Comparison of ENCODE assay signal across 2 cellular contexts in the genomic region with DNA sequence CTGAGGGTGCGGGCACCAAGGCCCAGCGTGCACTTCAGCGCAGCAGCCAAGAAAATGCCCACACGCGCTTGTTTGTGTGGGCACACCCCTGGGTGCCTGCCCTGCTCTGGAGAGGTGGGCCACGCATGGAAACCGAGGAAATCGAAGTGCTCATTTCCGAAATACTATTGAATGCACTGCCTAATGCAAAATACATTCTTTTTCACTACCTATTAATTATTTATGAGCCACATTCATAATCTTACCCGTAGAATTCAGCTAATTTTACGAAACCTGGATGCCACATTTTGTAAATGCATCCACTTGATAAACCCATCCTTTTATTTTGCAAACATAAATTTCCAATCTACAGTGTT.
A peak's percentile ranks its signal among the peaks of the same experiment; 100 is the strongest.
TF ChIP-seq lines count a peak whose summit lies in the region.

No MANE protein-coding gene starts in this region.

TF ChIP-seq in HepG2, 621 proteins besides CTCF, POLR2A, EP300 and RAD21:
- TF ChIP-seq ZFP90 (CRISPR knock-in tag; IDR thresholded peaks at IDR 0.05; ENCODE audit: borderline replicate concordance) (no peak), HNRNPL (IDR thresholded peaks at IDR 0.05; ENCODE audit: low read depth, low read length) (0 out of 2 replicates have a peak, but pooled peaks have one; percentile 23)
- TF ChIP-seq, protein P1, sequence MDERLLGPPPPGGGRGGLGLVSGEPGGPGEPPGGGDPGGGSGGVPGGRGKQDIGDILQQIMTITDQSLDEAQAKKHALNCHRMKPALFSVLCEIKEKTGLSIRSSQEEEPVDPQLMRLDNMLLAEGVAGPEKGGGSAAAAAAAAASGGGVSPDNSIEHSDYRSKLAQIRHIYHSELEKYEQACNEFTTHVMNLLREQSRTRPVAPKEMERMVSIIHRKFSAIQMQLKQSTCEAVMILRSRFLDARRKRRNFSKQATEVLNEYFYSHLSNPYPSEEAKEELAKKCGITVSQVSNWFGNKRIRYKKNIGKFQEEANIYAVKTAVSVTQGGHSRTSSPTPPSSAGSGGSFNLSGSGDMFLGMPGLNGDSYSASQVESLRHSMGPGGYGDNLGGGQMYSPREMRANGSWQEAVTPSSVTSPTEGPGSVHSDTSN (CRISPR knock-in tag; IDR thresholded peaks at IDR 0.05) = no peak

TF ChIP-seq in GM12891, 5 proteins besides CTCF, POLR2A, EP300 and RAD21:
- TF ChIP-seq TAF1 (IDR thresholded peaks at IDR 0.05; ENCODE audit: low read depth, low read length) = no peak
- no peak for TF ChIP-seq SPI1 (IDR thresholded peaks at IDR 0.05; ENCODE audit: low read depth, low read length)
- no peak for TF ChIP-seq PAX5 (IDR thresholded peaks at IDR 0.05; ENCODE audit: insufficient read depth, low read length, severe bottlenecking)
- TF ChIP-seq POU2F2 (IDR thresholded peaks at IDR 0.05; ENCODE audit: low read depth, low read length) = no peak
- no peak for TF ChIP-seq POLR2AphosphoS5 (IDR thresholded peaks at IDR 0.05; ENCODE audit: low read depth, low read length)
